In the genomic region with DNA sequence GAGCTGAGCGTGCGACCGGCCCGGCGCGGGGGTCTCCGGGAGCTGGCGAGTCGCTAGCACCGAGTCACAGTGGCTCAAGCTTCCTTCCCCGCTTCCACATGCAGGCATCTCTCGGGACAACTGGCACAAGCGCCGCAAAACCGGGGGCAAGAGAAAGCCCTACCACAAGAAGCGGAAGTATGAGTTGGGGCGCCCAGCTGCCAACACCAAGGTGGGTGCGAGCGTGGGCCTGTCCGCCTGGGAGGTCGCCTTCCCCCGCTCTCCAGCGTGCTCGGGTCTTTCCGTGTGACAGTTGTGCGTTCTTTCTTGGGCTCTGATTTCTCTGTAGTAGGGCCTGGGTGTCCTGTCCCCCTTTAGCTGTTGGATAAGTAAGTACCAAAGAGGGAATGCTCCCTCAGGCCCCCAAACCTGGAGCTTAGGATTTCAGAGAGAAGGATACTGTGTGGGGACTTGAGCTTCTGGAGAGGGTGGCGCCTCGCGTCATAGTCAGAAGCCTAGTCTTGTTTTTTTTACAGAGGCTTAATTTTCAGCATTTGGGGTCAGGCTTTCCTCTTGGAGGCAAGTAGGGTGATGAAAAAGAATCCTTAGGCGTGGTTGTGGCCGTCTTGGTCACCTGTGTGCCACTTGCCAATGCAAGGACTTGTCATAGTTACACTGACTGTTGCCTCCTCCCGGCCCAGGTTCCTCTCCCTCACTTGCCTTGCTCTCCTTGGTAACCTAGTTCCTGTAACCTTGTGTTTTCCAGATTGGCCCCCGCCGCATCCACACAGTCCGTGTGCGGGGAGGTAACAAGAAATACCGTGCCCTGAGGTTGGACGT, we compare ENCODE assay signal across 7 cellular contexts. TPM values are rescaled to one million over a fixed set of nuclear protein-coding genes. Genes with fewer than 3 reads are reported as not detected.
DNase-seq lines count a peak whose midpoint lies in the region; ATAC-seq, FAIRE-seq and TF ChIP-seq lines count a peak whose summit lies in the region.

No MANE protein-coding gene starts in this region.

- H3K36me3 Mint-ChIP-seq in natural killer cell: no peaks in the 10 kb centered on the region

- H3K27ac ChIP-seq in endothelial cell of umbilical vein (ENCODE audit: insufficient read depth, low read depth, low read length): peak overlapping the region; percentile 90

- FAIRE-seq in endothelial cell of umbilical vein (lab: Jason Lieb, UNC): no peak

- H3K36me3 ChIP-seq in endothelial cell of umbilical vein (ENCODE audit: control insufficient read depth in 2 of 2, extremely low read depth in 1 of 2, insufficient read depth in 2 of 2, low read length in 2 of 2): peaks cover 17 to 22% of the 10 kb centered on the region in 2 experiments

- H3K4me3 Mint-ChIP-seq in natural killer cell: peak overlapping the region; percentile 99

- H3K27me3 Mint-ChIP-seq in natural killer cell (ENCODE audit: low read depth in 2 of 2): no peaks in the 10 kb centered on the region

- no TSS peak for BruUV-seq in endothelial cell of umbilical vein (replicated peaks; lab: Mats Ljungman, UMichigan)

- dilution Hi-C loops in endothelial cell of umbilical vein (cut with MboI; ENCODE audit: extremely low pct_ligation_motif_present, low sequenced_read_pairs): no loop called here

- H3K9ac ChIP-seq in endothelial cell of umbilical vein (replicated peaks; ENCODE audit: extremely low read depth, insufficient read depth, low read length): peak overlapping the region; percentile 96

- H3K9me1 ChIP-seq in endothelial cell of umbilical vein (replicated peaks; ENCODE audit: control insufficient read depth, extremely low read depth, insufficient read depth, low read length): no peaks in the 10 kb centered on the region

- POLR2A ChIA-PET in endothelial cell of umbilical vein (lab: Charles Lee): interaction anchor here (0.6 to 2.9 kb wide), 20 partner anchors 8 to 724 kb away, joined by 3 to 18 read pairs (median 4); a partner anchor contains a TSS

- H3K79me2 ChIP-seq in endothelial cell of umbilical vein (ENCODE audit: control insufficient read depth, insufficient read depth, low read length): peaks cover 40% of the 10 kb centered on the region

- H3K27ac Mint-ChIP-seq in natural killer cell: peak overlapping the region; percentile 92 to 97

- intact Hi-C loops in endothelial cell of umbilical vein (cut with micrococcal nuclease): loop anchor here (1.0 to 2.0 kb wide), 3 partner anchors 25 to 45 kb away; a partner anchor contains a TSS
- intact Hi-C loops in natural killer cell (cut with micrococcal nuclease): loop anchor here (2.0 to 5.0 kb wide), 4 partner anchors 37 to 911 kb away; a partner anchor contains a TSS

- peak overlapping the region; percentile 75 for H3K4me2 ChIP-seq in endothelial cell of umbilical vein (ENCODE audit: insufficient read depth, low read length)

- peaks cover 30 to 36% of the 10 kb centered on the region in 2 donors for H3K4me1 Mint-ChIP-seq in natural killer cell

- no peak for TF ChIP-seq POLR2A in endothelial cell of umbilical vein (IDR thresholded peaks at IDR 0.05; ENCODE audit: low read depth, low read length)

- H2AFZ ChIP-seq in endothelial cell of umbilical vein (ENCODE audit: low read depth, low read length): no peak overlapping the region

- H3K4me1 ChIP-seq in endothelial cell of umbilical vein (ENCODE audit: control insufficient read depth, extremely low read depth, insufficient read depth, low read length): peaks cover 16% of the 10 kb centered on the region

- CTCF ChIA-PET in endothelial cell of umbilical vein (lab: Charles Lee): interaction anchor here (0.9 to 2.1 kb wide), 4 partner anchors 10 to 45 kb away, joined by 3 to 8 read pairs (median 5); a partner anchor contains a TSS

- ATAC-seq in GM19023 (IDR thresholded peaks at IDR 0.05; ENCODE audit: unreplicated experiment) (peak; percentile 27), HG03139 (IDR thresholded peaks at IDR 0.05; ENCODE audit: unreplicated experiment) (peak; percentile 8), natural killer cell (peak; percentile 35 to 51 (median 39))

- H3K9me3 ChIP-seq in endothelial cell of umbilical vein (replicated peaks; ENCODE audit: control insufficient read depth, insufficient read depth, low read length): no peaks in the 10 kb centered on the region

- H3K27me3 ChIP-seq in endothelial cell of umbilical vein (ENCODE audit: control insufficient read depth in 2 of 2, insufficient read depth in 2 of 2, low read length in 2 of 2): no peaks in the 10 kb centered on the region

- no peaks in the 10 kb centered on the region for H3K9me3 Mint-ChIP-seq in natural killer cell

- no peaks in the 10 kb centered on the region for H4K20me1 ChIP-seq in endothelial cell of umbilical vein (replicated peaks; ENCODE audit: control insufficient read depth, extremely low read depth, insufficient read depth, low read length)

- peak overlapping the region; percentile 42 to 93 (median 88) for H3K4me3 ChIP-seq in endothelial cell of umbilical vein (replicated peaks in 1 of 3; ENCODE audit: insufficient read depth in 1 of 3, low read depth in 1 of 3, low read length in 3 of 3)

- no peak for TF ChIP-seq CTCF in endothelial cell of umbilical vein (IDR thresholded peaks at IDR 0.05; ENCODE audit: extremely low read depth in 1 of 2, insufficient read depth in 1 of 2, low read depth in 1 of 2, low read length in 2 of 2)
- no peak for TF ChIP-seq CTCF in natural killer cell (IDR thresholded peaks at IDR 0.05)

- peak; percentile 48 to 73 for DNase-seq in activated CD4-positive, alpha-beta T cell treated with anti-CD3 and anti-CD28 coated beads for 4 hours
- peak; percentile 36 for DNase-seq in endothelial cell of umbilical vein (ENCODE audit: low read depth, low spot score)
- no peak for DNase-seq in natural killer cell
- DNase-seq in T-helper 9 cell: no peak
- DNase-seq in DMS153 (lab: John Stamatoyannopoulos, UW): no peak

TF ChIP-seq in endothelial cell of umbilical vein, 7 proteins besides CTCF, POLR2A, EP300 and RAD21 (continues in another document):
- TF ChIP-seq MYC (IDR thresholded peaks at IDR 0.05; ENCODE audit: low read depth, low read length): no peak
- no peak for TF ChIP-seq EZH2 (IDR thresholded peaks at IDR 0.05; ENCODE audit: borderline replicate concordance, low read depth, low read length, severe bottlenecking)

RNA-seq across cellular contexts. Expression of a gene that starts 0.8 kb away (rescaled TPM):
- total RNA-seq in endothelial cell of umbilical vein: 1,842 and 1,896 TPM in 2 replicates
- 1,808 and 2,306 TPM in 2 replicates for polyA plus RNA-seq in endothelial cell of umbilical vein
- polyA plus RNA-seq in endothelial cell of umbilical vein (2011; cell fraction: cytosol; rRNA removed): 3,283 and 3,531 TPM in 2 replicates
- polyA plus RNA-seq in endothelial cell of umbilical vein (2011; cell fraction: nucleus; rRNA removed): 932 and 975 TPM in 2 replicates
- 2,261 and 2,441 TPM in 2 replicates for polyA plus RNA-seq in endothelial cell of umbilical vein (2012)
- polyA minus RNA-seq in endothelial cell of umbilical vein: 588 and 642 TPM in 2 replicates
- 729 TPM for polyA minus RNA-seq in endothelial cell of umbilical vein (2011; cell fraction: cytosol; rRNA and poly(A)+ RNA removed)
- polyA minus RNA-seq in endothelial cell of umbilical vein (2011; cell fraction: nucleus; rRNA and poly(A)+ RNA removed): 116 and 129 TPM in 2 replicates
- total RNA-seq in natural killer cell: 1,000 to 10,000 TPM in 2 of 3 donors, 100 to 1,000 TPM in 1; 848 to 1,092 (median 1,009) TPM

RNA-seq across cellular contexts. Expression of a gene that starts 11.8 kb away (rescaled TPM):
- 0.21 TPM in 1 of 2 replicates, not detected in the other for total RNA-seq in endothelial cell of umbilical vein
- polyA plus RNA-seq in endothelial cell of umbilical vein: 0.21 and 0.29 TPM in 2 replicates
- 0.04 and 0.18 TPM in 2 replicates for polyA plus RNA-seq in endothelial cell of umbilical vein (2011; cell fraction: cytosol; rRNA removed)
- 1.5 and 2.3 TPM in 2 replicates for polyA plus RNA-seq in endothelial cell of umbilical vein (2011; cell fraction: nucleus; rRNA removed)
- polyA plus RNA-seq in endothelial cell of umbilical vein (2012): 0.13 and 0.19 TPM in 2 replicates
- 0.23 TPM in 1 of 2 replicates, not detected in the other for polyA minus RNA-seq in endothelial cell of umbilical vein
- polyA minus RNA-seq in endothelial cell of umbilical vein (2011; cell fraction: cytosol; rRNA and poly(A)+ RNA removed): not detected
- polyA minus RNA-seq in endothelial cell of umbilical vein (2011; cell fraction: nucleus; rRNA and poly(A)+ RNA removed): 0.38 TPM in 1 of 2 replicates, not detected in the other
- under 1 TPM; 0.18 to 0.33 (median 0.28) TPM for total RNA-seq in natural killer cell

RNA-seq across cellular contexts. Expression of a gene that starts 24.0 kb away (rescaled TPM):
- total RNA-seq in endothelial cell of umbilical vein (55.0 and 60.0 TPM in 2 replicates), natural killer cell (10 to 100 TPM; 39.5 to 89.2 (median 78.1) TPM)
- polyA plus RNA-seq in endothelial cell of umbilical vein: 66.7 and 90.1 TPM in 2 replicates
- 40.1 and 43.5 TPM in 2 replicates for polyA plus RNA-seq in endothelial cell of umbilical vein (2011; cell fraction: cytosol; rRNA removed)
- 170 and 214 TPM in 2 replicates for polyA plus RNA-seq in endothelial cell of umbilical vein (2011; cell fraction: nucleus; rRNA removed)
- 22.4 and 28.9 TPM in 2 replicates for polyA plus RNA-seq in endothelial cell of umbilical vein (2012)
- 42.3 and 50.8 TPM in 2 replicates for polyA minus RNA-seq in endothelial cell of umbilical vein
- polyA minus RNA-seq in endothelial cell of umbilical vein (2011; cell fraction: cytosol; rRNA and poly(A)+ RNA removed): 5.4 TPM
- polyA minus RNA-seq in endothelial cell of umbilical vein (2011; cell fraction: nucleus; rRNA and poly(A)+ RNA removed): 57.2 and 80.3 TPM in 2 replicates

RNA-seq across cellular contexts. Expression of a gene that starts 31.0 kb away (rescaled TPM):
- total RNA-seq in endothelial cell of umbilical vein (0.62 and 1.1 TPM in 2 replicates), natural killer cell (1 to 10 TPM in 1 of 3 donors, under 1 TPM in 1, not detected in 1; 0.96 to 1.2 TPM)
- polyA plus RNA-seq in endothelial cell of umbilical vein: 0.46 and 1.1 TPM in 2 replicates
- polyA plus RNA-seq in endothelial cell of umbilical vein (2011; cell fraction: cytosol; rRNA removed): 0.19 and 0.28 TPM in 2 replicates
- 0.64 and 0.65 TPM in 2 replicates for polyA plus RNA-seq in endothelial cell of umbilical vein (2011; cell fraction: nucleus; rRNA removed)
- polyA plus RNA-seq in endothelial cell of umbilical vein (2012): 0.30 and 0.33 TPM in 2 replicates
- 0.28 and 0.83 TPM in 2 replicates for polyA minus RNA-seq in endothelial cell of umbilical vein
- not detected for polyA minus RNA-seq in endothelial cell of umbilical vein (2011; cell fraction: cytosol; rRNA and poly(A)+ RNA removed)
- 6.7 TPM in 1 of 2 replicates, not detected in the other for polyA minus RNA-seq in endothelial cell of umbilical vein (2011; cell fraction: nucleus; rRNA and poly(A)+ RNA removed)

RNA-seq across cellular contexts. Expression of a gene that starts 32.2 kb away (rescaled TPM):
- total RNA-seq in endothelial cell of umbilical vein (69.9 and 72.5 TPM in 2 replicates), natural killer cell (1 to 10 TPM; 4.4 to 5.7 (median 4.9) TPM)
- polyA plus RNA-seq in endothelial cell of umbilical vein: 97.9 and 115 TPM in 2 replicates
- polyA plus RNA-seq in endothelial cell of umbilical vein (2011; cell fraction: cytosol; rRNA removed): 24.1 and 36.0 TPM in 2 replicates
- 280 and 331 TPM in 2 replicates for polyA plus RNA-seq in endothelial cell of umbilical vein (2011; cell fraction: nucleus; rRNA removed)
- polyA plus RNA-seq in endothelial cell of umbilical vein (2012): 20.8 and 28.6 TPM in 2 replicates
- 50.7 and 56.2 TPM in 2 replicates for polyA minus RNA-seq in endothelial cell of umbilical vein
- not detected for polyA minus RNA-seq in endothelial cell of umbilical vein (2011; cell fraction: cytosol; rRNA and poly(A)+ RNA removed)
- polyA minus RNA-seq in endothelial cell of umbilical vein (2011; cell fraction: nucleus; rRNA and poly(A)+ RNA removed): 88.6 and 106 TPM in 2 replicates

Comparison
In these comparisons a context has a peak if more than half of its experiments do, and no peak if none do; other contexts are left out.
1. DNase-seq: peak in activated CD4-positive, alpha-beta T cell treated with anti-CD3 and anti-CD28 coated beads for 4 hours (2 of 2) and endothelial cell of umbilical vein (single experiment); none in natural killer cell (single experiment), T-helper 9 cell (single experiment) and DMS153 (single experiment).
2. Peak in every context shown above with its lines, with median percentiles within 50 percentile points of each other: ATAC-seq.